In genomic region chr5:142215915-142216681, GRCh38 we compare ENCODE assay signal across 8 cellular contexts.
DNase-seq lines count a peak whose midpoint lies in the region; ATAC-seq and TF ChIP-seq lines count a peak whose summit lies in the region.

No MANE protein-coding gene starts in this region.

- H3K4me3 ChIP-seq in adrenal gland (no peak overlapping the region), hepatocyte (no peak overlapping the region), stomach (no peak overlapping the region)

- peaks cover 0 to 2% of the 10 kb centered on the region in 2 donors for H3K4me1 ChIP-seq in adrenal gland (replicated peaks in 1 of 2)
- H3K4me1 ChIP-seq in hepatocyte (ENCODE audit: insufficient read depth), result peaks cover 11% of the 10 kb centered on the region
- peaks cover 6 to 16% (median 10%) of the 10 kb centered on the region in 4 donors for H3K4me1 ChIP-seq in stomach

- H3K4me2 ChIP-seq in hepatocyte, result peak overlapping the region; percentile 51

- no peak for ATAC-seq in GM21381 (IDR thresholded peaks at IDR 0.05; ENCODE audit: unreplicated experiment)

- no peak for TF ChIP-seq EP300 in stomach (IDR thresholded peaks at IDR 0.05)

- 64 to 71% (median 67%) methylated on average over 14 of the region's 14 CpGs for WGBS in adrenal gland, 4 donors
- 47% methylated on average over 14 of the region's 14 CpGs for WGBS in hepatocyte (ENCODE audit: low lambda C conversion rate, missing lambda C conversion rate)
- 58 to 74% (median 62%) methylated on average over 14 of the region's 14 CpGs for WGBS in stomach, 5 donors

- H3K79me2 ChIP-seq in hepatocyte, result no peaks in the 10 kb centered on the region

- TF ChIP-seq CTCF in adrenal gland (IDR thresholded peaks at IDR 0.05) (no peak), hepatocyte (IDR thresholded peaks at IDR 0.05; ENCODE audit: poor library complexity) (no peak), stomach (IDR thresholded peaks at IDR 0.05) (no peak), GM13977 (IDR thresholded peaks at IDR 0.05; ENCODE audit: extremely low read depth, insufficient read depth, missing control alignments) (no peak)

- H3K9me3 ChIP-seq in adrenal gland (replicated peaks in 1 of 3), result no peaks in the 10 kb centered on the region
- no peaks in the 10 kb centered on the region for H3K9me3 ChIP-seq in hepatocyte (ENCODE audit: low read depth)
- no peaks in the 10 kb centered on the region for H3K9me3 ChIP-seq in stomach

- H3K27me3 ChIP-seq in adrenal gland (no peaks in the 10 kb centered on the region), hepatocyte (no peaks in the 10 kb centered on the region), stomach (no peaks in the 10 kb centered on the region)

- no peak for TF ChIP-seq POLR2A in adrenal gland (IDR thresholded peaks at IDR 0.05)
- TF ChIP-seq POLR2A in stomach (IDR thresholded peaks at IDR 0.05), result no peak

- H3K36me3 ChIP-seq in adrenal gland (replicated peaks in 1 of 2) (no peaks in the 10 kb centered on the region), hepatocyte (replicated peaks; ENCODE audit: insufficient read depth, low read depth) (no peaks in the 10 kb centered on the region), stomach (no peaks in the 10 kb centered on the region)

- no peaks in the 10 kb centered on the region for H4K20me1 ChIP-seq in hepatocyte (ENCODE audit: insufficient read depth, poor library complexity, severe bottlenecking)

- intact Hi-C loops in adrenal gland (cut with DNase I), result no loop called here
- intact Hi-C loops in stomach (cut with DNase I; ENCODE audit: low total_unique reads), result no loop called here

- in situ Hi-C loops in GM13977 (cut with MboI; ENCODE audit: low pct_unique_long_range_greater_than_20kb, low sequenced_read_pairs, unreplicated experiment), result no loop called here

- H3K27ac ChIP-seq in adrenal gland (peak overlapping the region in 2 of 5 donors; percentile 30 to 79), hepatocyte (peak overlapping the region; percentile 64), stomach (peak overlapping the region; percentile 36 to 77 (median 67))

- no peak overlapping the region for H2AFZ ChIP-seq in hepatocyte

- DNase-seq in HCEC 1CT (peak; percentile 97), adrenal gland (peak in 6 of 7 donors; percentile 16 to 66 (median 42)), hepatocyte (ENCODE audit: low spot score) (peak; percentile 78), stomach (no peak), GM13977 (ENCODE audit: low spot score) (no peak), UCSD-AML1 (lab: John Stamatoyannopoulos, UW; ENCODE audit: unreplicated experiment) (no peak), NCI-H524 (lab: John Stamatoyannopoulos, UW) (no peak)

- no peaks in the 10 kb centered on the region for H3K9me2 ChIP-seq in hepatocyte (replicated peaks; ENCODE audit: insufficient read depth)

Comparison
In these comparisons a context has a peak if more than half of its experiments do, and no peak if none do; other contexts are left out.
1. DNase-seq: peak in HCEC 1CT (single experiment), adrenal gland (6 of 7) and hepatocyte (single experiment); none in stomach (single experiment), GM13977 (single experiment), UCSD-AML1 (single experiment) and NCI-H524 (0 of 2).